In genomic region chr4:183599690-183600089, GRCh38 we compare ENCODE assay signal across 1 cellular context.
TF ChIP-seq lines count a peak whose summit lies in the region.

No MANE protein-coding gene starts in this region.

TF ChIP-seq in SK-N-SH, 30 proteins besides CTCF, POLR2A, EP300 and RAD21 (continued from another document):
- TF ChIP-seq REST (IDR thresholded peaks at IDR 0.05; ENCODE audit: low read depth, low read length) (no peak), RFX5 (IDR thresholded peaks at IDR 0.05; ENCODE audit: low read length) (no peak), MEF2A (IDR thresholded peaks at IDR 0.05; ENCODE audit: borderline replicate concordance, low read depth) (no peak)
